7 cellular contexts compared by ENCODE assay signal in the genomic region with DNA sequence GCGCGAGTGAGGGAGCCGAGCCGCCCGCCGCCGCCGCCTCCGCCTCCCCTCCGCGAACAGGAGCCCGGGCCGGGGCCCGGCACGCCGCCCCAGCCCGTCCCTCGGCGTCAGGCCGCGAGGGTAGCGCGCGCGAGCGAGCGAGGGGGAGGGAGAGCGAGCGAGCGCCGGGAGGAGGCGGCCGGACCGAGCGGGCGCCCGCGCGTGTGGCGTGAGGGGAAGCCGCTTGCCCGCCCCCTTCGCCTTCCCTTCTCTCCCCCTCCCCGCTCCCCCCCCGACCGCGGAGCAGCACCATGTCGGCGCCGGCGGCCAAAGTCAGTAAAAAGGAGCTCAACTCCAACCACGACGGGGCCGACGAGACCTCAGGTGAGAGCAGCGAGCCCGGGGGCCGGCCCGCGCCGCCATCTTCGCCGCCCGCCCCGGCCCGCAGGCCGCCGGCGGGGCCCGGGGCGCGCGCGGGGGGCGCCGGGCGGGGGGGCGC. TPM values are rescaled to one million over a fixed set of nuclear protein-coding genes. Genes with fewer than 3 reads are reported as not detected.
DNase-seq lines count a peak whose midpoint lies in the region; ATAC-seq and TF ChIP-seq lines count a peak whose summit lies in the region.

No MANE protein-coding gene starts in this region.

- H3K9me3 ChIP-seq in SU-DHL-6 (ENCODE audit: insufficient read depth, low read length), result no peaks in the 10 kb centered on the region

- peaks cover 80% of the 10 kb centered on the region for H3K79me2 ChIP-seq in SU-DHL-6 (ENCODE audit: insufficient read depth, low read length)

- no peaks in the 10 kb centered on the region for H3K9me2 ChIP-seq in SU-DHL-6 (replicated peaks; ENCODE audit: insufficient read depth, low read length)

- H3K4me3 ChIP-seq in SU-DHL-6 (ENCODE audit: insufficient read depth, low read length, poor library complexity, severe bottlenecking) (peak overlapping the region; percentile 56), coronary artery (peak overlapping the region; percentile 93)

- ATAC-seq in GM19025 (IDR thresholded peaks at IDR 0.05; ENCODE audit: low read depth, unreplicated experiment) (peak; percentile 29), HG02970 (IDR thresholded peaks at IDR 0.05; ENCODE audit: low FRiP score, unreplicated experiment) (peak; percentile 12)

- H3K36me3 ChIP-seq in SU-DHL-6 (ENCODE audit: low read length), result peaks cover 40% of the 10 kb centered on the region

- peak overlapping the region; percentile 21 for H3K4me2 ChIP-seq in SU-DHL-6 (ENCODE audit: low read depth, low read length, poor library complexity, severe bottlenecking)

- DNase-seq in coronary artery (ENCODE audit: low spot score), result no peak
- peak; percentile 66 to 72 for DNase-seq in lung microvascular endothelial cell (ENCODE audit: low read depth in 2 of 2)
- peak in 31 of 49 donors; percentile 32 to 89 (median 66) for DNase-seq in substantia nigra (lab: John Stamatoyannopoulos, UW)
- no peak for DNase-seq in Kasumi-1 (lab: John Stamatoyannopoulos, UW)

- H3F3A ChIP-seq in SU-DHL-6 (ENCODE audit: insufficient read depth), result peaks cover 65% of the 10 kb centered on the region

- H2AFZ ChIP-seq in SU-DHL-6 (ENCODE audit: low read depth, low read length, severe bottlenecking), result no peak overlapping the region

- no peaks in the 10 kb centered on the region for H3K27me3 ChIP-seq in SU-DHL-6 (ENCODE audit: low read length)

- H3K27ac ChIP-seq in SU-DHL-6 (ENCODE audit: low read depth, low read length), result peak overlapping the region; percentile 75
- peak overlapping the region; percentile 77 to 97 for H3K27ac ChIP-seq in coronary artery
- H3K27ac ChIP-seq in substantia nigra (ENCODE audit: low read depth, low read length, poor library complexity, severe bottlenecking), result peak overlapping the region; percentile 72

- peaks cover 22% of the 10 kb centered on the region for H4K20me1 ChIP-seq in SU-DHL-6 (ENCODE audit: low read depth, low read length)

- no peak for TF ChIP-seq CTCF in SU-DHL-6 (IDR thresholded peaks at IDR 0.05; ENCODE audit: insufficient read depth, low read length, poor library complexity, severe bottlenecking)
- no peak for TF ChIP-seq CTCF in coronary artery (IDR thresholded peaks at IDR 0.05)

- peak overlapping the region; percentile 68 for H3K9ac ChIP-seq in SU-DHL-6 (ENCODE audit: low read length)

RNA-seq across cellular contexts. Expression of a gene that starts 0.3 kb away (rescaled TPM):
- total RNA-seq in lung microvascular endothelial cell, result 308 and 320 TPM in 2 replicates

RNA-seq across cellular contexts. Expression of a gene that starts 13.0 kb away (rescaled TPM):
- total RNA-seq in lung microvascular endothelial cell, result 8.1 and 8.9 TPM in 2 replicates

RNA-seq across cellular contexts. Expression of a gene that starts 32.7 kb away (rescaled TPM):
- 36.3 and 43.6 TPM in 2 replicates for total RNA-seq in lung microvascular endothelial cell

RNA-seq across cellular contexts. Expression of a gene that starts 34.6 kb away (rescaled TPM):
- 43.4 and 44.6 TPM in 2 replicates for total RNA-seq in lung microvascular endothelial cell

Comparison
In these comparisons a context has a peak if more than half of its experiments do, and no peak if none do; other contexts are left out.
1. DNase-seq: peak in lung microvascular endothelial cell (2 of 2) and substantia nigra (31 of 49); none in coronary artery (single experiment) and Kasumi-1 (0 of 2).
2. Peak in every context shown above with its lines, with median percentiles within 50 percentile points of each other: H3K27ac ChIP-seq.